In the genomic region with DNA sequence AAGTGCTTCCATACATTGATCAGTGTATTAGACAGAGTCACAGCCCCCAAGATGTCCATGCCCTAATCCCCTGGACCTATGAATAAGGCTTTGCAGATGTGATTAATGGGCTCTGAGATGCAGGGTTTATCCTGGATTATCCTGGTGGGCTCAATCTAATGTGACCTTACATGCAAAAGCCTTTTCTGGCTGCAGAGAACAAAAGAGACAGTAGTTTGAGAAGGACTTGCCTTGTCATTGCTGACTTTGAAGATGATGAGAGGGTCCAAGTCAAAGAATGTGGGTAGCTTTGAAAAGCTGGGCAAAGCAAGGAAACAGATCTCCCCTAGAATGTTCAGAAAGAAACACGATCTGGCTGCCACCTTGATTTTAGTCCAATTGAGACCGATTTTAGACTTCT, we compare ENCODE assay signal across 1 cellular context.
TF ChIP-seq lines count a peak whose summit lies in the region.

No MANE protein-coding gene starts in this region.

TF ChIP-seq in WTC11, 78 proteins besides CTCF, POLR2A, EP300 and RAD21 (continued from another document):
- TF ChIP-seq, protein P1, sequence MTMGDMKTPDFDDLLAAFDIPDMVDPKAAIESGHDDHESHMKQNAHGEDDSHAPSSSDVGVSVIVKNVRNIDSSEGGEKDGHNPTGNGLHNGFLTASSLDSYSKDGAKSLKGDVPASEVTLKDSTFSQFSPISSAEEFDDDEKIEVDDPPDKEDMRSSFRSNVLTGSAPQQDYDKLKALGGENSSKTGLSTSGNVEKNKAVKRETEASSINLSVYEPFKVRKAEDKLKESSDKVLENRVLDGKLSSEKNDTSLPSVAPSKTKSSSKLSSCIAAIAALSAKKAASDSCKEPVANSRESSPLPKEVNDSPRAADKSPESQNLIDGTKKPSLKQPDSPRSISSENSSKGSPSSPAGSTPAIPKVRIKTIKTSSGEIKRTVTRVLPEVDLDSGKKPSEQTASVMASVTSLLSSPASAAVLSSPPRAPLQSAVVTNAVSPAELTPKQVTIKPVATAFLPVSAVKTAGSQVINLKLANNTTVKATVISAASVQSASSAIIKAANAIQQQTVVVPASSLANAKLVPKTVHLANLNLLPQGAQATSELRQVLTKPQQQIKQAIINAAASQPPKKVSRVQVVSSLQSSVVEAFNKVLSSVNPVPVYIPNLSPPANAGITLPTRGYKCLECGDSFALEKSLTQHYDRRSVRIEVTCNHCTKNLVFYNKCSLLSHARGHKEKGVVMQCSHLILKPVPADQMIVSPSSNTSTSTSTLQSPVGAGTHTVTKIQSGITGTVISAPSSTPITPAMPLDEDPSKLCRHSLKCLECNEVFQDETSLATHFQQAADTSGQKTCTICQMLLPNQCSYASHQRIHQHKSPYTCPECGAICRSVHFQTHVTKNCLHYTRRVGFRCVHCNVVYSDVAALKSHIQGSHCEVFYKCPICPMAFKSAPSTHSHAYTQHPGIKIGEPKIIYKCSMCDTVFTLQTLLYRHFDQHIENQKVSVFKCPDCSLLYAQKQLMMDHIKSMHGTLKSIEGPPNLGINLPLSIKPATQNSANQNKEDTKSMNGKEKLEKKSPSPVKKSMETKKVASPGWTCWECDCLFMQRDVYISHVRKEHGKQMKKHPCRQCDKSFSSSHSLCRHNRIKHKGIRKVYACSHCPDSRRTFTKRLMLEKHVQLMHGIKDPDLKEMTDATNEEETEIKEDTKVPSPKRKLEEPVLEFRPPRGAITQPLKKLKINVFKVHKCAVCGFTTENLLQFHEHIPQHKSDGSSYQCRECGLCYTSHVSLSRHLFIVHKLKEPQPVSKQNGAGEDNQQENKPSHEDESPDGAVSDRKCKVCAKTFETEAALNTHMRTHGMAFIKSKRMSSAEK (CRISPR knock-in tag; IDR thresholded peaks at IDR 0.05; ENCODE audit: borderline replicate concordance), result no peak
- TF ChIP-seq JAZF1 (CRISPR knock-in tag; IDR thresholded peaks at IDR 0.05), result no peak
- TF ChIP-seq OVOL2 (CRISPR knock-in tag; IDR thresholded peaks at IDR 0.05; ENCODE audit: borderline replicate concordance), result no peak
- TF ChIP-seq NR3C1 (CRISPR knock-in tag; conservative IDR thresholded peaks at IDR 0.05; ENCODE audit: low read depth), result no peak
- TF ChIP-seq CREB1 (CRISPR knock-in tag; IDR thresholded peaks at IDR 0.05), result no peak
- no peak for TF ChIP-seq ZNF423 (CRISPR knock-in tag; IDR thresholded peaks at IDR 0.05)
- no peak for TF ChIP-seq GTF2I (CRISPR knock-in tag; conservative IDR thresholded peaks at IDR 0.05)
